Comparison of ENCODE assay signal across 1 cellular context in genomic region chr4:15910150-15910945, GRCh38.
TF ChIP-seq lines count a peak whose summit lies in the region.

No MANE protein-coding gene starts in this region.

TF ChIP-seq in IMR-90, 13 proteins besides CTCF, POLR2A, EP300 and RAD21:
- TF ChIP-seq SMC3 (IDR thresholded peaks at IDR 0.05; ENCODE audit: low read depth, low read length) (no peak), FOS (IDR thresholded peaks at IDR 0.05; ENCODE audit: low read depth, low read length) (no peak), USF2 (IDR thresholded peaks at IDR 0.05; ENCODE audit: low read depth, low read length) (no peak), RCOR1 (IDR thresholded peaks at IDR 0.05; ENCODE audit: insufficient replicate concordance, low read length) (no peak), MXI1 (IDR thresholded peaks at IDR 0.05; ENCODE audit: borderline replicate concordance, low read depth, low read length) (no peak), MAFK (IDR thresholded peaks at IDR 0.05; ENCODE audit: low read depth, low read length) (no peak), RFX5 (IDR thresholded peaks at IDR 0.05; ENCODE audit: low read depth, low read length) (no peak), CHD1 (IDR thresholded peaks at IDR 0.05; ENCODE audit: low read depth, low read length) (no peak), BHLHE40 (IDR thresholded peaks at IDR 0.05; ENCODE audit: low read depth, low read length) (no peak)
